Comparison of ENCODE assay signal across 23 cellular contexts in the genomic region with DNA sequence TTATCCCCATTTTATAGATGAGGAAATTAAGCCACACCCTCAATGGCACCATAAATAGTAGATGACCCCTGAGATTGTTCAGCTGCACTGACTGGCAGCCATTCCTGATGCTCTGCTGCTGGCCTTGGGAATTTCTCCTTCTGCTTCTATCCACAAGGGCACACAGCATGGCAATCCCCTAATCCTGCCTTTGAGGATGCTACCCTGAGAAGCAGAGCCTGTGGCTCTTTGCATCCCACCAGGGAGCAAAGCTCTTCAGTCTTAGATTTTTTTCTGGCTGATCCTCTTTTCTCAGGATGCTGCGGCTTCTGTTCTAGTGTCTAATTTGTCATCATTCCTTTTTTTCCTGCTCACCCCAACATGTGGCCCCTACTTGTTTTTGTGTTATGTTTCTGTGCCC.
"Had no signal": no experiment of that assay in that cellular context is flagged by ENCODE, and none has a peak within 500 bp of the region (broad histone marks: within the 10 kb centered on the region; RNA-seq: fewer than 3 reads in every experiment).

No MANE protein-coding gene starts in this region.

- H3K27ac ChIP-seq: ascending aorta, cardiac muscle cell, KMS-11, RWPE1 had no signal

- H3K9ac ChIP-seq: KMS-11 had no signal

- DNase-seq: activated CD4-positive, alpha-beta T cell treated with anti-CD3 and anti-CD28 coated beads, Interleukin-2, amount 10 ng/mL, durations not matched to agents 24 days and 14 days; activated CD4-positive, alpha-beta T cell treated with anti-CD3 and anti-CD28 coated beads, Interleukin-2, amount 50 U/mL, for 4 hours; activated CD8-positive, alpha-beta T cell treated with anti-CD3 and anti-CD28 coated beads for 36 hours; activated effector memory CD4-positive, alpha-beta T cell treated with anti-CD3 and anti-CD28 coated beads, Interleukin-2, amount 50 U/mL, for 16 hours; activated naive CD4-positive, alpha-beta T cell; activated naive CD4-positive, alpha-beta T cell treated with anti-CD3 and anti-CD28 coated beads, Interleukin-2, amount 50 U/mL, for 16 hours; activated naive CD8-positive, alpha-beta T cell treated with anti-CD3 and anti-CD28 coated beads for 36 hours; activated T-cell treated with anti-CD3 and anti-CD28 coated beads, Interleukin-2, amount 50 U/mL, for 1 hour; activated T-cell treated with anti-CD3 and anti-CD28 coated beads, Interleukin-2, amount 50 U/mL, for 72 hours; amygdala; NCI-H1105; NCI-H1436; NCI-H1694; NCI-H1930; NCI-H2081 treated with DMSO at 0.1 percent for 48 hours; NCI-H345; NCI-H524 treated with DMSO at 0.1 percent for 48 hours; NK-92 treated with Interleukin-12 subunit alpha and Interleukin-12 subunit beta, amount 100 ng/mL, for 24 hours; PC-3 had no signal

- H3K9me3 ChIP-seq: ascending aorta had no signal

- H3K4me2 ChIP-seq: KMS-11 had no signal

- H3K27me3 ChIP-seq: ascending aorta, cardiac muscle cell had no signal

- H3K36me3 ChIP-seq: ascending aorta, cardiac muscle cell had no signal

- H3K4me3 ChIP-seq: ascending aorta, cardiac muscle cell had no signal

- H3K4me1 ChIP-seq: ascending aorta had no signal
